Comparison of ENCODE assay signal across 8 cellular contexts in the genomic region with DNA sequence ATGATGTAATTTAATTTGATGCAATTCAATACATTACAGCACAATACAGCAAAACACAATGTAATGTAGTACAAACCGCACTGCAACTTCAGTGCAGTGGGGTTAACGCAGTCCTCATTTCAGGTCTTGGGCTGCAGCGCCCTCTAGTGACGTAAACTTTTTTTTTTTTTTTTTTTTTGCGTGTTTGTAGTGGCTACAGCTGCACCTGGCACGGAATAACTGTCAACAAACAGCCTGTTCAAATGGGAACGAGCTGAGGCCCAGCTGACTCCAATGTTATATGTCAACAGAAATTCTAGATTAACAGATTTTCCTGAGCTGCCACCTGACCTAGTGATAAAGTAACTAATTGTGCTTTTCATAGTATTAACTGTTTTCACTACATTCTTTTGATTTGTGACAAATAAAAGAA. TPM values are rescaled to one million over a fixed set of nuclear protein-coding genes. Genes with fewer than 3 reads are reported as not detected.
DNase-seq lines count a peak whose midpoint lies in the region; ATAC-seq and TF ChIP-seq lines count a peak whose summit lies in the region.

No MANE protein-coding gene starts in this region.

- H2BK120ac ChIP-seq in mesendoderm (ENCODE audit: low read depth, low read length), result no peak overlapping the region

- no peak overlapping the region for H4K5ac ChIP-seq in mesendoderm (ENCODE audit: low read length)

- no peak for DNase-seq in Right ventricle myocardium superior
- no peak for DNase-seq in cardiac septum (ENCODE audit: low spot score)
- DNase-seq in KG1 (lab: John Stamatoyannopoulos, UW), result peak; percentile 27
- DNase-seq in coronary artery (ENCODE audit: low spot score), result no peak
- peak; percentile 39 for DNase-seq in mesendoderm

- WGBS in mesendoderm (ENCODE audit: extremely low coverage, insufficient coverage, low lambda C conversion rate), result no CpG with 5 or more reads among the region's 7 CpGs

- H3K4ac ChIP-seq in mesendoderm (ENCODE audit: low read depth, low read length), result no peak overlapping the region

- no peak overlapping the region for H2AK5ac ChIP-seq in mesendoderm (ENCODE audit: low read length)

- no peak overlapping the region for H2AFZ ChIP-seq in OCI-LY1 (ENCODE audit: low read length)

- H3K9ac ChIP-seq in OCI-LY1 (ENCODE audit: low read length) (peak overlapping the region; percentile 60), mesendoderm (ENCODE audit: low read length) (no peak overlapping the region)

- H4K20me1 ChIP-seq in OCI-LY1 (ENCODE audit: insufficient read depth, low read length), result no peaks in the 10 kb centered on the region

- no peaks in the 10 kb centered on the region for H3K79me2 ChIP-seq in OCI-LY1 (ENCODE audit: insufficient read depth, low read length)
- no peaks in the 10 kb centered on the region for H3K79me2 ChIP-seq in mesendoderm (ENCODE audit: control insufficient read depth, insufficient read depth, low read length)

- H3K56ac ChIP-seq in mesendoderm (ENCODE audit: low read length), result no peak overlapping the region

- no peak overlapping the region for H4K8ac ChIP-seq in mesendoderm (ENCODE audit: low read depth, low read length)

- H3K27ac ChIP-seq in OCI-LY1 (ENCODE audit: low read depth, low read length, poor library complexity, severe bottlenecking) (peak overlapping the region; percentile 92), coronary artery (no peak overlapping the region), mesendoderm (ENCODE audit: low read depth, low read length) (no peak overlapping the region)

- TF ChIP-seq CTCF in OCI-LY1 (IDR thresholded peaks at IDR 0.05; ENCODE audit: low read length) (peak; percentile 66), coronary artery (IDR thresholded peaks at IDR 0.05) (peak; percentile 33)

- intact Hi-C loops in Right ventricle myocardium superior (cut with DNase I), result loop anchor here (10.0 kb wide), 2 partner anchors 271 to 339 kb away; no protein-coding TSS in a partner anchor
- intact Hi-C loops in cardiac septum (cut with DNase I), result loop anchor here (10.0 kb wide), 2 partner anchors 309 to 339 kb away; no protein-coding TSS in a partner anchor

- no peaks in the 10 kb centered on the region for H3K27me3 ChIP-seq in OCI-LY1 (ENCODE audit: insufficient read depth, low read length)
- H3K27me3 ChIP-seq in mesendoderm (ENCODE audit: insufficient read depth, low read length, poor library complexity), result no peaks in the 10 kb centered on the region

- H3K9me2 ChIP-seq in OCI-LY1 (ENCODE audit: low read depth, low read length), result no peaks in the 10 kb centered on the region

- no peak overlapping the region for H3K18ac ChIP-seq in mesendoderm (ENCODE audit: low read length)

- H3F3A ChIP-seq in OCI-LY1 (ENCODE audit: insufficient read depth, low read length), result no peaks in the 10 kb centered on the region

- H3K9me3 ChIP-seq in OCI-LY1 (ENCODE audit: low read length), result 0 out of 2 replicates have a peak, but pooled peaks cover 7% of the 10 kb centered on the region

- H3K79me1 ChIP-seq in mesendoderm (ENCODE audit: low read length), result no peaks in the 10 kb centered on the region

- no peak overlapping the region for H2BK15ac ChIP-seq in mesendoderm (replicated peaks; ENCODE audit: low read depth)

- H2BK5ac ChIP-seq in mesendoderm (ENCODE audit: low read length), result no peak overlapping the region

- H3K4me3 ChIP-seq in OCI-LY1 (ENCODE audit: low read depth, low read length, poor library complexity, severe bottlenecking) (no peak overlapping the region), coronary artery (no peak overlapping the region), mesendoderm (ENCODE audit: low read length) (no peak overlapping the region)

- ATAC-seq in Right ventricle myocardium superior (ENCODE audit: poor library complexity) (peak; percentile 56), GM21619 (IDR thresholded peaks at IDR 0.05; ENCODE audit: unreplicated experiment) (peak; percentile 66), HG02970 (IDR thresholded peaks at IDR 0.05; ENCODE audit: low FRiP score, unreplicated experiment) (no peak)

- peaks cover 6% of the 10 kb centered on the region for H3K36me3 ChIP-seq in OCI-LY1 (ENCODE audit: insufficient read depth, low read length)
- no peaks in the 10 kb centered on the region for H3K36me3 ChIP-seq in mesendoderm (ENCODE audit: control insufficient read depth, insufficient read depth, low read length)

- H3K4me1 ChIP-seq in OCI-LY1 (ENCODE audit: insufficient read depth, low read length, severe bottlenecking), result peaks cover 60% of the 10 kb centered on the region
- no peaks in the 10 kb centered on the region for H3K4me1 ChIP-seq in mesendoderm (ENCODE audit: control insufficient read depth, low read depth, low read length)

- no peak overlapping the region for H3K23ac ChIP-seq in mesendoderm (ENCODE audit: low read length)

- H3K4me2 ChIP-seq in OCI-LY1 (ENCODE audit: low read length) (peak overlapping the region; percentile 31), mesendoderm (ENCODE audit: low read length) (no peak overlapping the region)

RNA-seq across cellular contexts. Expression of a gene that starts 33.5 kb away (rescaled TPM):
- not detected for total RNA-seq in Right ventricle myocardium superior
- total RNA-seq in cardiac septum, result not detected
- polyA plus RNA-seq in mesendoderm (2013, experiment 1 of 2), result 0.10 TPM
- 0.04 TPM for polyA plus RNA-seq in mesendoderm (2013, experiment 2 of 2)

Comparison
In these comparisons a context has a peak if more than half of its experiments do, and no peak if none do; other contexts are left out.
1. DNase-seq: peak in KG1 (single experiment) and mesendoderm (single experiment); none in Right ventricle myocardium superior (single experiment), cardiac septum (single experiment) and coronary artery (single experiment).